17 cellular contexts compared by ENCODE assay signal in the genomic region with DNA sequence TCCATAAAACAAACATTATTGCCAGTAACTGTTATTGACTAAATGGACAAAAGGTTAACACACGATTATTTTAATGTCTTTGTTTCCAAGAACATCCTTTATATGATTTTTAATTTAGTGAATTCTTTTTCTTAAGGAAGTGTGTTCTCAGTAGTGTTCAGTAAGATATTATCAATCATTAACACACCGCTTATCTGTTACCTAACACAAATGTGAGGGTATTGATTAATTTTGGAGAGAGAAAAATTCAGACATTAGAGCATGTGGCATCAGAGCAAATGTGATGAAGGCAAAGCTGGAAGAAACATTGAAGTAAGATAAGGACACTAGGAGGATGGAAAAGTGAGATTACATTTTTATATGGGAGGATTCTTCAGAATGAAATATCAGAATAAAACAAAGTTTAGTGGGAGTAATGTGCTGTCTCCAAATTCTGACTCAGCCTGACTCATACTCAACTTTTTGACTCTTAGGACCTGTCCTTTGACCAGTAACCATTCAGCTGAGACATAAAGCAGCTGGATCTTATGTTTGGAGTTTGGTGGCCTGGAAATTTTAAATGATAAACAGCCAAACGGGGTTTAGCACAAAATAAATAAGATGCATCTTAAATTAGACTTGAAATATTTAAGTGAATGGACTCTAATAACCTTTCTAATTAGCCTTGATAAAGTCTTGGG.
DNase-seq lines count a peak whose midpoint lies in the region; ATAC-seq and TF ChIP-seq lines count a peak whose summit lies in the region.
"Had no signal": no experiment of that assay in that cellular context is flagged by ENCODE, and none has a peak within 500 bp of the region (broad histone marks: within the 10 kb centered on the region; RNA-seq: fewer than 3 reads in every experiment).

No MANE protein-coding gene starts in this region.

- ATAC-seq in left lobe of liver = peak; percentile 66
- no peak for ATAC-seq in HG02571 (IDR thresholded peaks at IDR 0.05; ENCODE audit: unreplicated experiment)
- no peak for ATAC-seq in HG02884 (IDR thresholded peaks at IDR 0.05; ENCODE audit: unreplicated experiment)
- ATAC-seq: activated naive CD8-positive, alpha-beta T cell treated with anti-CD3 and anti-CD28 coated beads, Interleukin-2, amount 50 U/mL, for 24 hours had no signal

- H3K27ac Mint-ChIP-seq in activated naive CD8-positive, alpha-beta T cell treated with anti-CD3 and anti-CD28 coated beads for 36 hours = no peak overlapping the region
- H3K27ac Mint-ChIP-seq: activated naive CD8-positive, alpha-beta T cell treated with anti-CD3 and anti-CD28 coated beads, Interleukin-2, amount 50 U/mL, for 24 hours; activated T-cell treated with anti-CD3 and anti-CD28 coated beads, Interleukin-2, amount 50 U/mL, for 24 hours; H9 had no signal

- no peaks in the 10 kb centered on the region for H3K9me3 Mint-ChIP-seq in activated naive CD8-positive, alpha-beta T cell treated with anti-CD3 and anti-CD28 coated beads for 36 hours
- H3K9me3 Mint-ChIP-seq: activated naive CD8-positive, alpha-beta T cell treated with anti-CD3 and anti-CD28 coated beads, Interleukin-2, amount 50 U/mL, for 24 hours; activated T-cell treated with anti-CD3 and anti-CD28 coated beads, Interleukin-2, amount 50 U/mL, for 24 hours had no signal

- no peaks in the 10 kb centered on the region for H3K27me3 Mint-ChIP-seq in activated naive CD8-positive, alpha-beta T cell treated with anti-CD3 and anti-CD28 coated beads for 36 hours
- H3K27me3 Mint-ChIP-seq: activated naive CD8-positive, alpha-beta T cell treated with anti-CD3 and anti-CD28 coated beads, Interleukin-2, amount 50 U/mL, for 24 hours; activated T-cell treated with anti-CD3 and anti-CD28 coated beads, Interleukin-2, amount 50 U/mL, for 24 hours had no signal

- H3K4me3 ChIP-seq in epithelial cell of proximal tubule (ENCODE audit: low read depth, low read length) = no peak overlapping the region
- H3K4me3 ChIP-seq: SJCRH30 had no signal

- H3K4me3 Mint-ChIP-seq in activated naive CD8-positive, alpha-beta T cell treated with anti-CD3 and anti-CD28 coated beads for 36 hours = no peak overlapping the region
- H3K4me3 Mint-ChIP-seq: activated naive CD8-positive, alpha-beta T cell treated with anti-CD3 and anti-CD28 coated beads, Interleukin-2, amount 50 U/mL, for 24 hours; activated T-cell treated with anti-CD3 and anti-CD28 coated beads, Interleukin-2, amount 50 U/mL, for 24 hours; H9 had no signal

- no peaks in the 10 kb centered on the region for H3K4me1 Mint-ChIP-seq in activated naive CD8-positive, alpha-beta T cell treated with anti-CD3 and anti-CD28 coated beads for 36 hours
- H3K4me1 Mint-ChIP-seq: activated naive CD8-positive, alpha-beta T cell treated with anti-CD3 and anti-CD28 coated beads, Interleukin-2, amount 50 U/mL, for 24 hours had no signal

- TF ChIP-seq CTCF in epithelial cell of proximal tubule (conservative IDR thresholded peaks at IDR 0.05; ENCODE audit: low read depth, low read length) = no peak

- no peaks in the 10 kb centered on the region for H3K36me3 Mint-ChIP-seq in activated naive CD8-positive, alpha-beta T cell treated with anti-CD3 and anti-CD28 coated beads for 36 hours

- DNase-seq in AG08396 (ENCODE audit: low spot score) (peak; percentile 29), HuH-7.5 (ENCODE audit: low spot score) (peak; percentile 16), epithelial cell of proximal tubule (ENCODE audit: low read depth) (peak; percentile 31), left lobe of liver (ENCODE audit: low spot score) (no peak), HT-29 (ENCODE audit: low spot score) (no peak)
- DNase-seq in activated naive CD8-positive, alpha-beta T cell treated with anti-CD3 and anti-CD28 coated beads for 36 hours = no peak
- DNase-seq: activated CD4-positive, alpha-beta T cell treated with anti-CD3 and anti-CD28 coated beads, Interleukin-2, amount 50 U/mL, for 1 hour; activated naive CD8-positive, alpha-beta T cell treated with anti-CD3 and anti-CD28 coated beads, Interleukin-2, amount 50 U/mL, for 24 hours; activated T-cell treated with anti-CD3 and anti-CD28 coated beads, Interleukin-2, amount 50 U/mL, for 24 hours; cerebellar nuclear complex; H9; NCI-H2107; SJCRH30; stimulated activated naive CD4-positive, alpha-beta T cell treated with Interleukin-2 at 50 U/mL for 16 hours; T1000 had no signal

Comparison
In these comparisons a context has a peak if more than half of its experiments do, and no peak if none do; other contexts are left out.
1. DNase-seq: peak in AG08396 (single experiment), HuH-7.5 (single experiment) and epithelial cell of proximal tubule (single experiment); none in left lobe of liver (single experiment), activated naive CD8-positive, alpha-beta T cell treated with anti-CD3 and anti-CD28 coated beads for 36 hours (single experiment) and HT-29 (single experiment).